ENCODE assay signal across 11 cellular contexts in the genomic region with DNA sequence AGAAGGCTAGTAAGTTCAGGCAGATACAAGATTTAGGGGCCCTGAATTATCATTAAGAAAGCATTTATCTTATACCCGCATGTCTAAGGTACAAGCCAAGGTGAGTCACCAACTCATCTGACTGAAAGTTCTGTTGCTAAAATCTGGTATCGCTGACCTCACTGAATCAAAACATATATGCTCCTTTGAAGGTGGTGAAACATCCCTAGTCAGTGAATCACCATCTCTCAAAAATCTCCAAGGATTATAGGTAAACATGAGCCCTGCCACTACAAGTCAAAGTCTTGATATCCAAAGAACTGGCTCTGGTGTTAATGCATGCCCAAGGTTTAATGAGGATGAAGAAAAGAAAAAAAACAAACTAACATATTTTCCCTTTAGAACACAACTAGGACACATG. TPM values are rescaled to one million over a fixed set of nuclear protein-coding genes. Genes with fewer than 3 reads are reported as not detected.
DNase-seq lines count a peak whose midpoint lies in the region; ATAC-seq, FAIRE-seq and TF ChIP-seq lines count a peak whose summit lies in the region.
"Had no signal": no experiment of that assay in that cellular context is flagged by ENCODE, and none has a peak within 500 bp of the region (broad histone marks: within the 10 kb centered on the region; RNA-seq: fewer than 3 reads in every experiment).

No MANE protein-coding gene starts in this region.

- no peak for DNase-seq in activated CD4-positive, alpha-beta T cell treated with anti-CD3 and anti-CD28 coated beads for 36 hours
- no peak for DNase-seq in activated CD4-positive, alpha-beta T cell treated with anti-CD3 and anti-CD28 coated beads for 4 hours
- DNase-seq in adrenal gland: no peak
- DNase-seq in keratinocyte (ENCODE audit: low read depth, low spot score): peak; percentile 79
- no peak for DNase-seq in natural killer cell
- DNase-seq in SKM-1 treated with dmso at 0.1 percent for 144 hours (lab: John Stamatoyannopoulos, UW; ENCODE audit: unreplicated experiment): no peak
- DNase-seq in anterior cingulate cortex (lab: John Stamatoyannopoulos, UW): no peak
- DNase-seq: activated effector memory CD4-positive, alpha-beta T cell treated with Interleukin-2 at 50 U/mL for 16 hours; T1000 had no signal

- no peak overlapping the region for H3K4me3 ChIP-seq in adrenal gland
- H3K4me3 ChIP-seq in keratinocyte (ENCODE audit: control insufficient read depth in 2 of 3, extremely low read depth in 1 of 3, insufficient read depth in 2 of 3, low read depth in 1 of 3, low read length in 3 of 3): no peak overlapping the region
- no peak overlapping the region for H3K4me3 ChIP-seq in stomach smooth muscle (ENCODE audit: low read length in 2 of 2)

- no peak overlapping the region for H2AFZ ChIP-seq in keratinocyte (ENCODE audit: control insufficient read depth, low read length)

- H3K4me1 ChIP-seq in adrenal gland (replicated peaks in 1 of 2): peaks cover 13 to 51% of the 10 kb centered on the region in 2 donors
- peaks cover 36% of the 10 kb centered on the region for H3K4me1 ChIP-seq in keratinocyte (ENCODE audit: control insufficient read depth, extremely low read depth, insufficient read depth, low read length)
- peaks cover 12% of the 10 kb centered on the region for H3K4me1 ChIP-seq in stomach smooth muscle (ENCODE audit: control insufficient read depth, insufficient read depth, low read length)

- no peaks in the 10 kb centered on the region for H3K9me1 ChIP-seq in keratinocyte (ENCODE audit: control insufficient read depth, extremely low read depth, insufficient read depth, low read length)

- ATAC-seq in activated CD4-positive, alpha-beta T cell treated with anti-CD3 and anti-CD28 coated beads for 36 hours: peak; percentile 94
- no peak for ATAC-seq in natural killer cell

- H3K4me2 ChIP-seq in keratinocyte (ENCODE audit: control insufficient read depth, extremely low read depth, insufficient read depth, low read depth, low read length): peak overlapping the region; percentile 47

- intact Hi-C loops in activated CD4-positive, alpha-beta T cell treated with anti-CD3 and anti-CD28 coated beads for 36 hours (cut with DNase I, micrococcal nuclease): no loop called here
- intact Hi-C loops in adrenal gland (cut with DNase I) (no loop called here), natural killer cell (cut with micrococcal nuclease) (no loop called here)

- no peak overlapping the region for H3K4me3 Mint-ChIP-seq in activated CD4-positive, alpha-beta T cell treated with anti-CD3 and anti-CD28 coated beads for 36 hours
- no peak overlapping the region for H3K4me3 Mint-ChIP-seq in natural killer cell
- H3K4me3 Mint-ChIP-seq: memory B cell had no signal

- peak; percentile 97 for FAIRE-seq in keratinocyte (lab: Jason Lieb, UNC)

- peaks cover 61% of the 10 kb centered on the region for H3K79me2 ChIP-seq in keratinocyte (ENCODE audit: control insufficient read depth, insufficient read depth, low read length)

- no peaks in the 10 kb centered on the region for H4K20me1 ChIP-seq in keratinocyte (ENCODE audit: control insufficient read depth, extremely low read depth, insufficient read depth, low read length)

- H3K36me3 Mint-ChIP-seq in activated CD4-positive, alpha-beta T cell treated with anti-CD3 and anti-CD28 coated beads for 36 hours (ENCODE audit: low read depth): no peaks in the 10 kb centered on the region
- H3K36me3 Mint-ChIP-seq in natural killer cell: no peaks in the 10 kb centered on the region
- H3K36me3 Mint-ChIP-seq: memory B cell had no signal

- TF ChIP-seq CTCF in adrenal gland (IDR thresholded peaks at IDR 0.05): no peak
- TF ChIP-seq CTCF in keratinocyte (optimal IDR thresholded peaks at IDR 0.05 in 1 of 3, IDR thresholded peaks at IDR 0.05 in 1 of 3, conservative IDR thresholded peaks at IDR 0.05 in 1 of 3; ENCODE audit: extremely low read depth in 1 of 3, insufficient read depth in 2 of 3, low read length in 3 of 3): no peak
- no peak for TF ChIP-seq CTCF in natural killer cell (IDR thresholded peaks at IDR 0.05)

- POLR2A ChIA-PET in activated CD4-positive, alpha-beta T cell treated with anti-CD3 and anti-CD28 coated beads for 36 hours (lab: Charles Lee): no interaction called here

- no peaks in the 10 kb centered on the region for H3K27me3 Mint-ChIP-seq in activated CD4-positive, alpha-beta T cell treated with anti-CD3 and anti-CD28 coated beads for 36 hours
- peaks cover under 1 to 31% of the 10 kb centered on the region in 2 donors for H3K27me3 Mint-ChIP-seq in natural killer cell (ENCODE audit: low read depth in 2 of 2)
- H3K27me3 Mint-ChIP-seq: memory B cell had no signal

- no peaks in the 10 kb centered on the region for H3K9me3 ChIP-seq in adrenal gland (replicated peaks in 1 of 3)
- H3K9me3 ChIP-seq in keratinocyte (ENCODE audit: control insufficient read depth, low read depth, low read length): no peaks in the 10 kb centered on the region
- H3K9me3 ChIP-seq in stomach smooth muscle (ENCODE audit: control insufficient read depth in 2 of 2, low read length in 2 of 2): no peaks in the 10 kb centered on the region

- H3K27ac ChIP-seq in adrenal gland (peak overlapping the region in 3 of 5 donors; percentile 10 to 66 (median 50)), keratinocyte (ENCODE audit: control insufficient read depth, insufficient read depth, low read length) (peak overlapping the region; percentile 93), stomach smooth muscle (ENCODE audit: low read length) (peak overlapping the region; percentile 42)

- no peaks in the 10 kb centered on the region for H3K27me3 ChIP-seq in adrenal gland
- no peaks in the 10 kb centered on the region for H3K27me3 ChIP-seq in keratinocyte (ENCODE audit: control insufficient read depth, extremely low read depth, insufficient read depth, low read length)
- H3K27me3 ChIP-seq in stomach smooth muscle (ENCODE audit: control insufficient read depth in 1 of 2, insufficient read depth in 2 of 2, low read length in 2 of 2): no peaks in the 10 kb centered on the region

- TF ChIP-seq POLR2A in adrenal gland (IDR thresholded peaks at IDR 0.05): no peak

- dilution Hi-C loops in keratinocyte (cut with MboI; ENCODE audit: extremely low pct_ligation_motif_present, low sequenced_read_pairs): no loop called here

- CTCF ChIA-PET in activated CD4-positive, alpha-beta T cell treated with anti-CD3 and anti-CD28 coated beads for 36 hours (lab: Charles Lee): no interaction called here

- H3K9me3 Mint-ChIP-seq in activated CD4-positive, alpha-beta T cell treated with anti-CD3 and anti-CD28 coated beads for 36 hours (ENCODE audit: low read depth): no peaks in the 10 kb centered on the region
- no peaks in the 10 kb centered on the region for H3K9me3 Mint-ChIP-seq in natural killer cell
- H3K9me3 Mint-ChIP-seq: memory B cell had no signal

- H3K27ac Mint-ChIP-seq in activated CD4-positive, alpha-beta T cell treated with anti-CD3 and anti-CD28 coated beads for 36 hours: no peak overlapping the region
- H3K27ac Mint-ChIP-seq in natural killer cell: no peak overlapping the region
- H3K27ac Mint-ChIP-seq: memory B cell had no signal

- peaks cover 2% of the 10 kb centered on the region for H3K4me1 Mint-ChIP-seq in activated CD4-positive, alpha-beta T cell treated with anti-CD3 and anti-CD28 coated beads for 36 hours
- no peaks in the 10 kb centered on the region for H3K4me1 Mint-ChIP-seq in natural killer cell

- peak overlapping the region; percentile 77 for H3K9ac ChIP-seq in keratinocyte (ENCODE audit: control insufficient read depth, extremely low read depth, insufficient read depth, low read length)
- H3K9ac ChIP-seq in stomach smooth muscle (ENCODE audit: low read length in 2 of 2): no peak overlapping the region

- 46 to 65% (median 55%) methylated on average over 2 of the region's 2 CpGs for WGBS in adrenal gland, 4 donors

- H3K36me3 ChIP-seq in adrenal gland (replicated peaks in 1 of 2) (no peaks in the 10 kb centered on the region), keratinocyte (ENCODE audit: control insufficient read depth in 2 of 2, extremely low read depth in 1 of 2, insufficient read depth in 2 of 2, low read length in 2 of 2) (no peaks in the 10 kb centered on the region), stomach smooth muscle (ENCODE audit: control insufficient read depth in 2 of 2, insufficient read depth in 2 of 2, low read length in 2 of 2) (no peaks in the 10 kb centered on the region)

RNA-seq across cellular contexts. Expression of gene IRS1, which starts 43.5 kb away (rescaled TPM):
- total RNA-seq in activated CD4-positive, alpha-beta T cell treated with anti-CD3 and anti-CD28 coated beads for 36 hours: 1 to 10 TPM; 2.6 to 3.3 TPM
- 10 to 100 TPM; 15.5 to 55.7 (median 40.9) TPM for total RNA-seq in adrenal gland
- 10 to 100 TPM in 2 of 3 donors, 1 to 10 TPM in 1; 10.0 to 14.5 (median 14.3) TPM for polyA plus RNA-seq in adrenal gland
- polyA plus RNA-seq in keratinocyte: 10.1 to 15.8 TPM (median 11.2 TPM) in 3 replicates
- polyA plus RNA-seq in keratinocyte (2011; ENCODE audit: low read depth): 3.1 TPM
- polyA plus RNA-seq in keratinocyte (2011; cell fraction: cytosol; rRNA removed): 8.4 and 12.5 TPM in 2 replicates
- 21.1 and 26.0 TPM in 2 replicates for polyA plus RNA-seq in keratinocyte (2011; cell fraction: nucleus; rRNA removed)
- 4.4 and 14.4 TPM in 2 replicates for polyA plus RNA-seq in keratinocyte (2012; ENCODE audit: low replicate concordance)
- 15.8 to 35.1 TPM (median 21.6 TPM) in 3 replicates for polyA minus RNA-seq in keratinocyte
- polyA minus RNA-seq in keratinocyte (2011; cell fraction: cytosol; rRNA and poly(A)+ RNA removed): 34.7 TPM
- polyA minus RNA-seq in keratinocyte (2011; cell fraction: nucleus; rRNA and poly(A)+ RNA removed): 38.6 and 48.2 TPM in 2 replicates
- under 1 TPM; 0.09 to 0.55 (median 0.36) TPM for total RNA-seq in natural killer cell

Comparison
In these comparisons a context has a peak if more than half of its experiments do, and no peak if none do; other contexts are left out.
1. H3K27ac ChIP-seq: peak in every context shown above with its lines; median percentile 93 in keratinocyte; 50 in adrenal gland; 42 in stomach smooth muscle.